22 cellular contexts compared by ENCODE assay signal in genomic region chr2:144490017-144490416, GRCh38. TPM values are rescaled to one million over a fixed set of nuclear protein-coding genes. Genes with fewer than 3 reads are reported as not detected.
DNase-seq lines count a peak whose midpoint lies in the region; ATAC-seq and TF ChIP-seq lines count a peak whose summit lies in the region.
"Had no signal": no experiment of that assay in that cellular context is flagged by ENCODE, and none has a peak within 500 bp of the region (broad histone marks: within the 10 kb centered on the region; RNA-seq: fewer than 3 reads in every experiment).

No MANE protein-coding gene starts in this region.

- no peak overlapping the region for H3K4me3 ChIP-seq in right lobe of liver
- H3K4me3 ChIP-seq in hepatocyte, result no peak overlapping the region
- H3K4me3 ChIP-seq: ascending aorta, BLaER1, Peyer's patch, sigmoid colon, thyroid gland had no signal

- H3K4me3 Mint-ChIP-seq in central memory CD8-positive, alpha-beta T cell, result peak overlapping the region; percentile 60
- H3K4me3 Mint-ChIP-seq in stimulated activated naive B cell treated with anti-CD40 and anti-IgM and Interleukin-4, amounts not matched to agents 10 μg/mL and 1 μg/mL and 100 μg/mL, for 72 hours, result no peak overlapping the region

- no peaks in the 10 kb centered on the region for H3K9me2 ChIP-seq in hepatocyte (replicated peaks; ENCODE audit: insufficient read depth)
- H3K9me2 ChIP-seq: SK-N-SH had no signal

- H3K27me3 Mint-ChIP-seq in central memory CD8-positive, alpha-beta T cell, result no peaks in the 10 kb centered on the region
- no peaks in the 10 kb centered on the region for H3K27me3 Mint-ChIP-seq in stimulated activated naive B cell treated with anti-CD40 and anti-IgM and Interleukin-4, amounts not matched to agents 10 μg/mL and 1 μg/mL and 100 μg/mL, for 72 hours

- peaks cover 47% of the 10 kb centered on the region for H3K36me3 Mint-ChIP-seq in central memory CD8-positive, alpha-beta T cell (ENCODE audit: insufficient read depth)
- peaks cover 9 to 14% of the 10 kb centered on the region in 2 donors for H3K36me3 Mint-ChIP-seq in stimulated activated naive B cell treated with anti-CD40 and anti-IgM and Interleukin-4, amounts not matched to agents 10 μg/mL and 1 μg/mL and 100 μg/mL, for 72 hours

- no peak overlapping the region for H2AFZ ChIP-seq in hepatocyte

- H3K4me1 ChIP-seq in right lobe of liver (peaks cover 0 to 4% (median 0%) of the 10 kb centered on the region in 4 donors), hepatocyte (ENCODE audit: insufficient read depth) (no peaks in the 10 kb centered on the region)
- H3K4me1 ChIP-seq: Peyer's patch had no signal

- H3K36me3 ChIP-seq in right lobe of liver (no peaks in the 10 kb centered on the region), hepatocyte (replicated peaks; ENCODE audit: insufficient read depth, low read depth) (no peaks in the 10 kb centered on the region)
- H3K36me3 ChIP-seq: Peyer's patch, sigmoid colon, thyroid gland had no signal

- intact Hi-C loops in right lobe of liver (cut with DNase I), result no loop called here
- intact Hi-C loops in head of caudate nucleus (cut with DNase I), result no loop called here

- H3K27ac ChIP-seq in right lobe of liver (no peak overlapping the region), hepatocyte (no peak overlapping the region)
- H3K27ac ChIP-seq: ascending aorta, BLaER1, sigmoid colon, thyroid gland had no signal

- no peak for TF ChIP-seq POLR2A in right lobe of liver (IDR thresholded peaks at IDR 0.05)

- peaks cover 5% of the 10 kb centered on the region for H4K20me1 ChIP-seq in hepatocyte (ENCODE audit: insufficient read depth, poor library complexity, severe bottlenecking)

- peak overlapping the region; percentile 64 for H3K27ac Mint-ChIP-seq in central memory CD8-positive, alpha-beta T cell (ENCODE audit: low read depth)
- no peak overlapping the region for H3K27ac Mint-ChIP-seq in stimulated activated naive B cell treated with anti-CD40 and anti-IgM and Interleukin-4, amounts not matched to agents 10 μg/mL and 1 μg/mL and 100 μg/mL, for 72 hours

- peaks cover 69% of the 10 kb centered on the region for H3K79me2 ChIP-seq in hepatocyte

- peaks cover 61% of the 10 kb centered on the region for H3K4me1 Mint-ChIP-seq in central memory CD8-positive, alpha-beta T cell
- H3K4me1 Mint-ChIP-seq in stimulated activated naive B cell treated with anti-CD40 and anti-IgM and Interleukin-4, amounts not matched to agents 10 μg/mL and 1 μg/mL and 100 μg/mL, for 72 hours, result peaks cover 31 to 58% of the 10 kb centered on the region in 2 donors

- TF ChIP-seq CTCF in right lobe of liver (IDR thresholded peaks at IDR 0.05), result no peak
- TF ChIP-seq CTCF in hepatocyte (IDR thresholded peaks at IDR 0.05; ENCODE audit: poor library complexity), result no peak

- peak; percentile 64 to 76 for ATAC-seq in activated CD4-positive, CD25-positive, alpha-beta regulatory T cell treated with anti-CD3 and anti-CD28 coated beads, Interleukin-2, amount 50 U/mL, for 24 hours
- ATAC-seq in HG02885 (IDR thresholded peaks at IDR 0.05; ENCODE audit: poor library complexity, unreplicated experiment), result peak; percentile 56
- peak; percentile 78 for ATAC-seq in central memory CD8-positive, alpha-beta T cell (replicated peaks; ENCODE audit: extremely low read depth, poor library complexity, severe bottlenecking)
- ATAC-seq in stimulated activated naive B cell treated with anti-CD40 and anti-IgM and Interleukin-4, amounts not matched to agents 10 μg/mL and 1 μg/mL and 100 μg/mL, for 72 hours (replicated peaks), result peak; percentile 29 to 68
- no peak for ATAC-seq in right lobe of liver
- ATAC-seq: left lobe of liver had no signal

- DNase-seq in activated CD4-positive, CD25-positive, alpha-beta regulatory T cell treated with anti-CD3 and anti-CD28 coated beads, Interleukin-2, amount 50 U/mL, for 72 hours, result no peak
- no peak for DNase-seq in central memory CD8-positive, alpha-beta T cell (ENCODE audit: low spot score in 2 of 2)
- no peak for DNase-seq in stimulated activated naive B cell treated with anti-CD40 and anti-IgM and Interleukin-4, amounts not matched to agents 10 μg/mL and 1 μg/mL and 100 μg/mL, for 72 hours
- DNase-seq in right lobe of liver, result no peak
- no peak for DNase-seq in head of caudate nucleus
- DNase-seq in hepatocyte (ENCODE audit: low spot score), result no peak
- DNase-seq: 8988T; activated CD4-positive, alpha-beta T cell treated with anti-CD3 and anti-CD28 coated beads, Interleukin-2, amount 50 U/mL, for 48 hours; activated effector memory CD4-positive, alpha-beta T cell treated with Interleukin-2 at 50 U/mL for 16 hours; foreskin fibroblast; occipital lobe; Peyer's patch; sigmoid colon; SK-N-SH; stimulated activated CD4-positive, alpha-beta T cell treated with anti-CD3 and anti-CD28 coated beads, Interleukin-4, amount 100 ng/mL, for 4 hours; stimulated activated CD8-positive, alpha-beta memory T cell treated with anti-CD3 and anti-CD28 coated beads, Interleukin-4, amount 100 ng/mL, for 48 hours had no signal

- H3K4me2 ChIP-seq in hepatocyte, result no peak overlapping the region
- H3K4me2 ChIP-seq: SK-N-SH had no signal

- H3K9me3 ChIP-seq in right lobe of liver (no peaks in the 10 kb centered on the region), hepatocyte (ENCODE audit: low read depth) (no peaks in the 10 kb centered on the region)
- H3K9me3 ChIP-seq: ascending aorta, BLaER1, Peyer's patch, sigmoid colon, SK-N-SH, thyroid gland had no signal

- H3K27me3 ChIP-seq in right lobe of liver (no peaks in the 10 kb centered on the region), hepatocyte (peaks cover 3% of the 10 kb centered on the region)
- H3K27me3 ChIP-seq: ascending aorta, BLaER1, Peyer's patch, sigmoid colon, thyroid gland had no signal

- no peaks in the 10 kb centered on the region for H3K9me3 Mint-ChIP-seq in central memory CD8-positive, alpha-beta T cell
- no peaks in the 10 kb centered on the region for H3K9me3 Mint-ChIP-seq in stimulated activated naive B cell treated with anti-CD40 and anti-IgM and Interleukin-4, amounts not matched to agents 10 μg/mL and 1 μg/mL and 100 μg/mL, for 72 hours

RNA-seq across cellular contexts. Expression of gene ZEB2, which starts 29.9 kb away (rescaled TPM):
- 10 to 100 TPM; 13.5 to 35.9 (median 21.7) TPM for total RNA-seq in right lobe of liver
- 35.5 and 38.8 TPM in 2 replicates for total RNA-seq in hepatocyte
- polyA plus RNA-seq in hepatocyte, result 17.2 and 17.8 TPM in 2 replicates

Comparison
In these comparisons a context has a peak if more than half of its experiments do, and no peak if none do; other contexts are left out.
1. ATAC-seq: peak in activated CD4-positive, CD25-positive, alpha-beta regulatory T cell treated with anti-CD3 and anti-CD28 coated beads, Interleukin-2, amount 50 U/mL, for 24 hours (2 of 2), HG02885 (single experiment), central memory CD8-positive, alpha-beta T cell (single experiment) and stimulated activated naive B cell treated with anti-CD40 and anti-IgM and Interleukin-4, amounts not matched to agents 10 μg/mL and 1 μg/mL and 100 μg/mL, for 72 hours (2 of 2); none in right lobe of liver (0 of 4).